In the genomic region with DNA sequence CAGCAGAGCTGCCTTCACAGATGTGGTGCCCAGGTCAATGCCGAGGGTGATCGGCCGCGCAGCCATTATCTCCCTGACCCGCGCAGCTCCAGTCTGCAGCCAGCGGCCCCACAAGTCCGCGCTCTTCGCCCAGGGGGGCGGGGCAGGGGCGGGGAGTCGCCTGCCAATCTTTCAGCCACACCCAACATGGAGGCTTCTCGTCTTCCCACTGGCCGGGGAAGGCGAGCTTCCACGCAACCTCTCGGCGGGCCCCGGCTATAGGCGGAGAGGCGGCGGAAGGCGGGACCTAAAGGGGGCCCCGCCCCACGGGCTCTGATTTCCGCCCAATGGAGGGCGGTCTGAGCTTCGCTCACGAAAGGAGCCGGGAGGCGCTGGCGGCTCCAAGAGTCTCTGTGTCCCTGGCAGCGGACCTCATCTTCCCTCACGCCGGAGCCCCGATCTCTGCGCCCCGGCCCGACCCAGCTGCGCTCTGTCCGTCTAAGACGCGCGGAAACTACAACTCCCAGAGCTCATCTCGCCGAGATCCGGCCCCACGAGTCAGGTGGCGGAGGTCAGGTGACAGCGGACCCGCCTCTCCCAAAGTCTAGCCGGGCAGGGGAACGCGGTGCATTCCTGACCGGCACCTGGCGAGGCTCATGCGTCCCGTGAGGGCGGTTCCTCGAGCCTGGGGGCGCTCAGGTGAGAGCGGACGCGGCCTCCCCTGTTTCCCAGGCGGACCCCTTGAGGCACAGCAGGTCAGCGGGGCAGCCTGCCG, we compare ENCODE assay signal across 8 cellular contexts. TPM values are rescaled to one million over a fixed set of nuclear protein-coding genes. Genes with fewer than 3 reads are reported as not detected.
A peak's percentile ranks its signal among the peaks of the same experiment; 100 is the strongest.
DNase-seq lines count a peak whose midpoint lies in the region; ATAC-seq and TF ChIP-seq lines count a peak whose summit lies in the region.

Gene CTNS, plus strand, starts transcription at position 607 of the 754 bp plus-strand sequence. CDS start 3,447 bp downstream, outside the sequence.
Gene SHPK, minus strand, starts transcription at position 97 of the 754 bp plus-strand sequence. Its CDS starts 31 bp downstream, at position 66.

- no peaks in the 10 kb centered on the region for H4K20me1 ChIP-seq in PC-3 (ENCODE audit: low read length)

- intact Hi-C loops in PC-3 (cut with micrococcal nuclease): loop anchor here (1.0 to 2.0 kb wide), 3 partner anchors 32 to 101 kb away; partner anchors contain the start of genes EMC6 and TAX1BP3

- POLR2A ChIA-PET in PC-3 (lab: Charles Lee; ENCODE audit: unreplicated experiment): interaction anchor here (0.5 to 0.9 kb wide), 4 partner anchors 16 to 119 kb away, joined by 3 to 11 read pairs (median 3); no protein-coding TSS in a partner anchor

- no peak for TF ChIP-seq RAD21 in Ishikawa (IDR thresholded peaks at IDR 0.05; ENCODE audit: low read depth)

- H3K36me3 ChIP-seq in PC-3 (ENCODE audit: low read depth, low read length): no peaks in the 10 kb centered on the region; the same call in 1 of the 2 replicates

- H3K4me3 ChIP-seq in PC-3 (ENCODE audit: low read length): peak within 1 kb of the TSS; percentile 86

- H3K79me2 ChIP-seq in PC-3 (ENCODE audit: low read length): peaks cover 41% of the 10 kb centered on the region

- no peak for TF ChIP-seq EP300 in Ishikawa (IDR thresholded peaks at IDR 0.05; ENCODE audit: borderline replicate concordance)

- no peaks in the 10 kb centered on the region for H3K27me3 ChIP-seq in PC-3 (ENCODE audit: low read length)

- no TSS peak for BruUV-seq in PC-3 (replicated peaks; lab: Mats Ljungman, UMichigan)

- DNase-seq in DMS114 treated with DMSO at 0.1 percent for 48 hours (lab: John Stamatoyannopoulos, UW; ENCODE audit: unreplicated experiment): peak; percentile 85
- DNase-seq in PC-3: peak; percentile 94
- peak; percentile 94 for DNase-seq in activated T-cell treated with anti-CD3 and anti-CD28 coated beads for 48 hours (ENCODE audit: low read depth)
- peak; percentile 83 for DNase-seq in epithelial cell of prostate (ENCODE audit: low read depth, low spot score)
- DNase-seq in mucosa of gallbladder (ENCODE audit: low spot score): peak; percentile 97
- peak; percentile 83 to 90 for DNase-seq in stimulated activated CD8-positive, alpha-beta memory T cell treated with anti-CD3 and anti-CD28 coated beads, Interleukin-4, amount 100 ng/mL, for 4 hours (ENCODE audit: low read depth in 2 of 2, low spot score in 1 of 2)

- H3K9ac ChIP-seq in PC-3 (ENCODE audit: low read length): peak within 1 kb of the TSS; percentile 93

- TF ChIP-seq CTCF in PC-3 (conservative IDR thresholded peaks at IDR 0.05; ENCODE audit: low read depth, low read length): no peak

- H3K4me2 ChIP-seq in PC-3 (ENCODE audit: low read length): peak within 1 kb of the TSS; percentile 94

- H3K9me2 ChIP-seq in PC-3 (replicated peaks; ENCODE audit: low read length): no peaks in the 10 kb centered on the region

- H2AFZ ChIP-seq in PC-3 (ENCODE audit: low read length): peak within 1 kb of the TSS; percentile 83

- no peaks in the 10 kb centered on the region for H3K9me3 ChIP-seq in PC-3 (ENCODE audit: low read length)

- no peaks in the 10 kb centered on the region for H3F3A ChIP-seq in PC-3 (ENCODE audit: low read length, unreplicated experiment)

- CTCF ChIA-PET in PC-3 (lab: Charles Lee): interaction anchor here (0.5 to 1.0 kb wide), 5 partner anchors 31 to 1234 kb away, joined by 3 to 5 read pairs (median 3); no protein-coding TSS in a partner anchor

- peak; percentile 90 for ATAC-seq in GM21576 (IDR thresholded peaks at IDR 0.05; ENCODE audit: unreplicated experiment)
- peak; percentile 95 for ATAC-seq in PC-3

- peak within 1 kb of the TSS; percentile 86 for H3K27ac ChIP-seq in PC-3 (ENCODE audit: low read length)
- H3K27ac ChIP-seq in epithelial cell of prostate: peak within 1 kb of the TSS; percentile 95

- H3K4me1 ChIP-seq in PC-3 (ENCODE audit: insufficient read depth, low read length): peaks cover 6% of the 10 kb centered on the region; the same call in 1 of the 2 replicates

TF ChIP-seq in Ishikawa, 13 proteins besides CTCF, POLR2A, EP300 and RAD21:
- no peak for TF ChIP-seq FOXM1 (IDR thresholded peaks at IDR 0.05; ENCODE audit: borderline replicate concordance, low read depth)
- TF ChIP-seq USF1 (IDR thresholded peaks at IDR 0.05): peak; percentile 100
- peak; percentile 70; the same call in 1 of the 2 replicates for TF ChIP-seq ZBTB7A (IDR thresholded peaks at IDR 0.05; ENCODE audit: low read depth)
- TF ChIP-seq TCF12 (IDR thresholded peaks at IDR 0.05; ENCODE audit: low read depth): no peak; the same call in 1 of the 2 replicates
- TF ChIP-seq NFIC (IDR thresholded peaks at IDR 0.05): no peak
- no peak for TF ChIP-seq EGR1 (IDR thresholded peaks at IDR 0.05)
- 0 out of 2 replicates have a peak, but pooled peaks have one; percentile 37 for TF ChIP-seq CREB1 (IDR thresholded peaks at IDR 0.05; ENCODE audit: low read depth)
- TF ChIP-seq TAF1 (IDR thresholded peaks at IDR 0.05; ENCODE audit: low read depth): peak; percentile 86
- no peak for TF ChIP-seq CEBPB (IDR thresholded peaks at IDR 0.05)
- peak; percentile 90 for TF ChIP-seq MAX (IDR thresholded peaks at IDR 0.05)
- TF ChIP-seq, protein P1, sequence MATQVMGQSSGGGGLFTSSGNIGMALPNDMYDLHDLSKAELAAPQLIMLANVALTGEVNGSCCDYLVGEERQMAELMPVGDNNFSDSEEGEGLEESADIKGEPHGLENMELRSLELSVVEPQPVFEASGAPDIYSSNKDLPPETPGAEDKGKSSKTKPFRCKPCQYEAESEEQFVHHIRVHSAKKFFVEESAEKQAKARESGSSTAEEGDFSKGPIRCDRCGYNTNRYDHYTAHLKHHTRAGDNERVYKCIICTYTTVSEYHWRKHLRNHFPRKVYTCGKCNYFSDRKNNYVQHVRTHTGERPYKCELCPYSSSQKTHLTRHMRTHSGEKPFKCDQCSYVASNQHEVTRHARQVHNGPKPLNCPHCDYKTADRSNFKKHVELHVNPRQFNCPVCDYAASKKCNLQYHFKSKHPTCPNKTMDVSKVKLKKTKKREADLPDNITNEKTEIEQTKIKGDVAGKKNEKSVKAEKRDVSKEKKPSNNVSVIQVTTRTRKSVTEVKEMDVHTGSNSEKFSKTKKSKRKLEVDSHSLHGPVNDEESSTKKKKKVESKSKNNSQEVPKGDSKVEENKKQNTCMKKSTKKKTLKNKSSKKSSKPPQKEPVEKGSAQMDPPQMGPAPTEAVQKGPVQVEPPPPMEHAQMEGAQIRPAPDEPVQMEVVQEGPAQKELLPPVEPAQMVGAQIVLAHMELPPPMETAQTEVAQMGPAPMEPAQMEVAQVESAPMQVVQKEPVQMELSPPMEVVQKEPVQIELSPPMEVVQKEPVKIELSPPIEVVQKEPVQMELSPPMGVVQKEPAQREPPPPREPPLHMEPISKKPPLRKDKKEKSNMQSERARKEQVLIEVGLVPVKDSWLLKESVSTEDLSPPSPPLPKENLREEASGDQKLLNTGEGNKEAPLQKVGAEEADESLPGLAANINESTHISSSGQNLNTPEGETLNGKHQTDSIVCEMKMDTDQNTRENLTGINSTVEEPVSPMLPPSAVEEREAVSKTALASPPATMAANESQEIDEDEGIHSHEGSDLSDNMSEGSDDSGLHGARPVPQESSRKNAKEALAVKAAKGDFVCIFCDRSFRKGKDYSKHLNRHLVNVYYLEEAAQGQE (IDR thresholded peaks at IDR 0.05; ENCODE audit: low read depth): no peak
- peak; percentile 77 for TF ChIP-seq YY1 (IDR thresholded peaks at IDR 0.05; ENCODE audit: low read depth)
- TF ChIP-seq TEAD4 (IDR thresholded peaks at IDR 0.05): peak; percentile 66

RNA-seq across cellular contexts. Expression of gene CTNS, which starts in this region (rescaled TPM):
- total RNA-seq in PC-3 (2014; rRNA removed): 10.2 and 17.5 TPM in 2 replicates
- total RNA-seq in mucosa of gallbladder: 13.4 TPM

RNA-seq across cellular contexts. Expression of gene SHPK, which starts in this region (rescaled TPM):
- 17.7 and 22.4 TPM in 2 replicates for total RNA-seq in PC-3 (2014; rRNA removed)
- total RNA-seq in mucosa of gallbladder: 14.5 TPM

Comparison
In these comparisons a context has a peak if more than half of its experiments do, and no peak if none do; other contexts are left out.
1. Peak in every context shown above with its lines: DNase-seq, ATAC-seq, H3K4me3 ChIP-seq and H3K27ac ChIP-seq.